ENCODE assay signal across 8 cellular contexts in the genomic region with DNA sequence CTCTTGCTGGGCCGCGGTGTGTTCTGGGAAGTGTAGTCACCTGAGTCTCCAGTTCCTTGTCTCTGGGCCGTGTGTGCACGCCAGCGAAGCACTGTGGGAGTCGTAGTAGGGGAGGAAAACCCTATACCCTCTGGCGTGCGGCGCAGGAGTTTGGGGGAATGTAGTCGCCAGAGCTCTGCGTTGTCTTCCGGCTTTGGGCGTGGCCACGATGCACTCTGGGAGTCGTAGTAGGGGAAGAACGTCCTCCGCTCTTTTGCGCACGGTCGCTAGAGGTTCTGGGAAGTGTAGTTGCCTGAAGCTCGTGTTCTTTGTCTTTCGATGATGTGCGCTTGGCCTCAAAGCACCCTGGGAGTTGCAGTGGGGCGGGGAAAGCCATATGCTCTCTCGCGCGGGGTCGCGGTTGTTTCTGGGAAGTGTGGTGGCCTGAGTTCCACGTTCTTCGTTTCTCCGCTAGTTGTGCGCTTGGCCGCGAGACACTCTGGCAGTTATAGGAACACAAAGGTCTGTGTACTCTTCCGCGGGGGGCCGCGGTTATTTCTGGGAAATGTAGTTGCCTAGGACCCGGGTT. TPM values are rescaled to one million over a fixed set of nuclear protein-coding genes. Genes with fewer than 3 reads are reported as not detected.
DNase-seq lines count a peak whose midpoint lies in the region; ATAC-seq and TF ChIP-seq lines count a peak whose summit lies in the region.

No MANE protein-coding gene starts in this region.

- no peaks in the 10 kb centered on the region for H4K20me1 ChIP-seq in PC-9 (ENCODE audit: insufficient read depth)

- POLR2A ChIA-PET in PC-9 (lab: Charles Lee; ENCODE audit: unreplicated experiment): interaction anchor here (0.5 to 0.7 kb wide), 6 partner anchors 22 to 249 kb away, joined by 3 to 6 read pairs (median 4); partner anchors contain the start of genes CHFR, ZNF26 and ZNF605

- intact Hi-C loops in PC-9 (cut with micrococcal nuclease; ENCODE audit: unreplicated experiment): loop anchor here (1.0 to 2.0 kb wide), 5 partner anchors 43 to 123 kb away; partner anchors contain the start of genes ZNF10, ZNF26, ZNF268 and ZNF605
- intact Hi-C loops in esophagus squamous epithelium (cut with DNase I): no loop called here

- H3K9me3 Mint-ChIP-seq in activated T-cell treated with anti-CD3 and anti-CD28 coated beads, Interleukin-2, amount 50 U/mL, for 4 hours: peaks cover 46% of the 10 kb centered on the region

- H3K36me3 Mint-ChIP-seq in activated T-cell treated with anti-CD3 and anti-CD28 coated beads, Interleukin-2, amount 50 U/mL, for 4 hours (ENCODE audit: insufficient read depth): peaks cover 39% of the 10 kb centered on the region

- peaks cover 20% of the 10 kb centered on the region for H3F3A ChIP-seq in PC-9 (ENCODE audit: insufficient read depth, low read depth)

- H3K36me3 ChIP-seq in PC-9 (ENCODE audit: low read depth) (peaks cover 37% of the 10 kb centered on the region), esophagus squamous epithelium (peaks cover 11 to 36% (median 13%) of the 10 kb centered on the region in 3 donors), muscle layer of colon (ENCODE audit: insufficient read depth, low read length) (peaks cover 33% of the 10 kb centered on the region)

- H2AFZ ChIP-seq in PC-9: peak overlapping the region; percentile 94

- TF ChIP-seq POLR2A in esophagus squamous epithelium (IDR thresholded peaks at IDR 0.05): peak in 1 of 4 donors; percentile 26

- H3K9ac ChIP-seq in muscle layer of colon (ENCODE audit: low read length): peak overlapping the region; percentile 90

- H3K4me1 ChIP-seq in PC-9 (replicated peaks; ENCODE audit: insufficient read depth) (peaks cover 7% of the 10 kb centered on the region; the same call in 1 of the 2 replicates), esophagus squamous epithelium (peaks cover 4 to 14% (median 6%) of the 10 kb centered on the region in 3 donors), muscle layer of colon (ENCODE audit: insufficient read depth, low read length) (peaks cover 5% of the 10 kb centered on the region)

- H3K27ac ChIP-seq in PC-9: peak overlapping the region; percentile 96
- H3K27ac ChIP-seq in esophagus squamous epithelium: peak overlapping the region; percentile 97 to 99 (median 98)
- peak overlapping the region; percentile 98 for H3K27ac ChIP-seq in muscle layer of colon (ENCODE audit: low read depth, low read length)

- TF ChIP-seq CTCF in PC-9 (conservative IDR thresholded peaks at IDR 0.05) (no peak), esophagus squamous epithelium (IDR thresholded peaks at IDR 0.05) (peak in 2 of 6 experiments; percentile 5 to 11)

- ATAC-seq in GM21528 (IDR thresholded peaks at IDR 0.05; ENCODE audit: low FRiP score, unreplicated experiment): peak; percentile 83
- ATAC-seq in activated T-cell treated with anti-CD3 and anti-CD28 coated beads, Interleukin-2, amount 50 U/mL, for 4 hours: peak; percentile 80 to 81

- no peaks in the 10 kb centered on the region for H3K27me3 ChIP-seq in PC-9 (ENCODE audit: insufficient read depth, low read depth)
- H3K27me3 ChIP-seq in esophagus squamous epithelium: no peaks in the 10 kb centered on the region
- no peaks in the 10 kb centered on the region for H3K27me3 ChIP-seq in muscle layer of colon (ENCODE audit: control insufficient read depth in 1 of 2, insufficient read depth in 2 of 2, low read length in 2 of 2)

- WGBS in esophagus squamous epithelium, 2 donors: 0% methylated on average over 5 to 11 of the region's 40 CpGs

- DNase-seq in DMS153 treated with DMSO at 0.1 percent for 48 hours (lab: John Stamatoyannopoulos, UW; ENCODE audit: unreplicated experiment) (peak; percentile 100), HuH-7.5 (ENCODE audit: low spot score) (peak; percentile 54), PC-9 (peak; percentile 95), esophagus squamous epithelium (lab: John Stamatoyannopoulos, UW) (peak; percentile 96)
- DNase-seq in activated T-cell treated with anti-CD3 and anti-CD28 coated beads, Interleukin-2, amount 50 U/mL, for 4 hours: peak; percentile 92
- peak; percentile 89 for DNase-seq in stimulated activated CD8-positive, alpha-beta memory T cell treated with anti-CD3 and anti-CD28 coated beads, Interleukin-7, amount 100 ng/mL, for 24 hours (ENCODE audit: low read depth)

- H3K4me1 Mint-ChIP-seq in activated T-cell treated with anti-CD3 and anti-CD28 coated beads, Interleukin-2, amount 50 U/mL, for 4 hours (ENCODE audit: low read depth): peaks cover 8% of the 10 kb centered on the region

- peak overlapping the region; percentile 73 for H3K4me2 ChIP-seq in PC-9

- H3K9me3 ChIP-seq in PC-9 (ENCODE audit: insufficient read depth, low read depth): peaks cover 68% of the 10 kb centered on the region
- peaks cover 5 to 78% (median 72%) of the 10 kb centered on the region in 3 donors for H3K9me3 ChIP-seq in esophagus squamous epithelium
- peaks cover 38% of the 10 kb centered on the region for H3K9me3 ChIP-seq in muscle layer of colon (ENCODE audit: low read length)

- CTCF ChIA-PET in PC-9 (lab: Charles Lee): no interaction called here

- H3K4me3 Mint-ChIP-seq in activated T-cell treated with anti-CD3 and anti-CD28 coated beads, Interleukin-2, amount 50 U/mL, for 4 hours: no peak overlapping the region

- H3K27me3 Mint-ChIP-seq in activated T-cell treated with anti-CD3 and anti-CD28 coated beads, Interleukin-2, amount 50 U/mL, for 4 hours (ENCODE audit: low read depth): no peaks in the 10 kb centered on the region

- peaks cover 13% of the 10 kb centered on the region for H3K79me2 ChIP-seq in PC-9 (ENCODE audit: low read depth)

- BruUV-seq in PC-9 (replicated peaks; lab: Mats Ljungman, UMichigan): TSS peak; percentile 68

- no peaks in the 10 kb centered on the region for H3K9me2 ChIP-seq in PC-9 (ENCODE audit: insufficient read depth)

- H3K4me3 ChIP-seq in PC-9: peak overlapping the region; percentile 85
- peak overlapping the region; percentile 76 to 97 (median 90) for H3K4me3 ChIP-seq in esophagus squamous epithelium
- H3K4me3 ChIP-seq in muscle layer of colon (ENCODE audit: low read depth in 1 of 2, low read length in 2 of 2): peak overlapping the region; percentile 67 to 84

RNA-seq across cellular contexts. Expression of gene ZNF140, which starts 0.6 kb away (rescaled TPM):
- 10.2 and 11.1 TPM in 2 replicates for total RNA-seq in PC-9 (2021)
- 10 to 100 TPM; 10.4 to 15.0 (median 13.4) TPM for total RNA-seq in activated T-cell treated with anti-CD3 and anti-CD28 coated beads, Interleukin-2, amount 50 U/mL, for 4 hours
- total RNA-seq in esophagus squamous epithelium: 10 to 100 TPM in 2 of 4 donors, 1 to 10 TPM in 2; 3.9 to 17.5 (median 8.7) TPM

RNA-seq across cellular contexts. Expression of gene ZNF84, which starts 42.8 kb away (rescaled TPM):
- total RNA-seq in PC-9 (2021) (16.2 and 18.0 TPM in 2 replicates), esophagus squamous epithelium (10 to 100 TPM in 1 of 4 donors, 1 to 10 TPM in 3; 5.3 to 21.2 (median 6.6) TPM)
- total RNA-seq in activated T-cell treated with anti-CD3 and anti-CD28 coated beads, Interleukin-2, amount 50 U/mL, for 4 hours: 10 to 100 TPM; 11.5 to 15.6 (median 12.5) TPM

RNA-seq across cellular contexts. Expression of gene ZNF891, which starts 49.9 kb away (rescaled TPM):
- total RNA-seq in PC-9 (2021) (2.4 and 3.2 TPM in 2 replicates), esophagus squamous epithelium (1 to 10 TPM in 3 of 4 donors, under 1 TPM in 1; 0.53 to 3.2 (median 1.2) TPM)
- total RNA-seq in activated T-cell treated with anti-CD3 and anti-CD28 coated beads, Interleukin-2, amount 50 U/mL, for 4 hours: 1 to 10 TPM; 1.4 to 1.6 (median 1.6) TPM

RNA-seq across cellular contexts. Expression of gene ZNF10, which starts 50.3 kb away (rescaled TPM):
- total RNA-seq in PC-9 (2021) (7.3 and 9.5 TPM in 2 replicates), esophagus squamous epithelium (1 to 10 TPM; 2.2 to 5.9 (median 4.1) TPM)
- 1 to 10 TPM; 2.4 to 3.5 (median 2.6) TPM for total RNA-seq in activated T-cell treated with anti-CD3 and anti-CD28 coated beads, Interleukin-2, amount 50 U/mL, for 4 hours

Comparison
In these comparisons a context has a peak if more than half of its experiments do, and no peak if none do; other contexts are left out.
1. Peak in every context shown above with its lines: DNase-seq, ATAC-seq, H3K4me3 ChIP-seq and H3K27ac ChIP-seq.